In the genomic region with DNA sequence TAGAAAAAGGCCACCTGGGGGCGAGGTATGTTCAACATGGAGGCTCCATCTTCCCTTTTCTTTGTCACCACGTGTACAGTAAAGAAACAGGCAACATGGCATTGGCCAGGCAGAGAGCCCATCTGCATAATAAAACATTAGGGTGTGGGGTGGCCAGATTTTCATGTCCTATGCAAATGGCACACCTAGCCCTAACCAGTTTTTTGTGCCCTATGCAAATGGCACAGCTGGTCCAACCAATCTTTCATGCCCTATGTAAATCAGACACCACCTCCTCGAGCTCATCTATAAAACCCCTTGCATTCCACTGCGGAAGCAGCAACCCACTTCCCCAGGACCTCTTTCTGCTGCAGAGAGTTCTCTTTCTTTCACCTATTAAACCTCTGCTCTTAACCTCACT, we compare ENCODE assay signal across 18 cellular contexts.
DNase-seq lines count a peak whose midpoint lies in the region; ATAC-seq and TF ChIP-seq lines count a peak whose summit lies in the region.
"Had no signal": no experiment of that assay in that cellular context is flagged by ENCODE, and none has a peak within 500 bp of the region (broad histone marks: within the 10 kb centered on the region; RNA-seq: fewer than 3 reads in every experiment).

No MANE protein-coding gene starts in this region.

- H2AFZ ChIP-seq in HCT116 (ENCODE audit: low read depth, low read length, poor library complexity, severe bottlenecking) (no peak overlapping the region), mesenchymal stem cell (ENCODE audit: low read depth, low read length) (no peak overlapping the region)

- BruUV-seq in HCT116 (replicated peaks; lab: Mats Ljungman, UMichigan), result no TSS peak

- H3K4me2 ChIP-seq in HCT116 (ENCODE audit: low read length) (no peak overlapping the region), mesenchymal stem cell (ENCODE audit: low read length, poor library complexity, severe bottlenecking) (no peak overlapping the region)

- H3K27ac ChIP-seq in HCT116 (ENCODE audit: low read depth, low read length) (no peak overlapping the region), mesenchymal stem cell (ENCODE audit: low read length, poor library complexity, severe bottlenecking) (no peak overlapping the region)
- H3K27ac ChIP-seq: GM23248, HL-60 had no signal

- H2BK12ac ChIP-seq in mesenchymal stem cell (ENCODE audit: low read length in 2 of 2), result no peak overlapping the region

- no peak overlapping the region for H3K14ac ChIP-seq in mesenchymal stem cell (ENCODE audit: low read length in 2 of 2)

- no peak overlapping the region for H4K8ac ChIP-seq in mesenchymal stem cell (ENCODE audit: low read length)

- no peaks in the 10 kb centered on the region for H3K9me3 ChIP-seq in HCT116 (ENCODE audit: control insufficient read depth in 1 of 2, insufficient read depth in 1 of 2, low read depth in 1 of 2, low read length in 2 of 2)
- no peaks in the 10 kb centered on the region for H3K9me3 ChIP-seq in mesenchymal stem cell (ENCODE audit: control insufficient read depth, low read length)
- H3K9me3 ChIP-seq: BE2C, Caco-2 had no signal

- no peak overlapping the region for H3K9ac ChIP-seq in HCT116 (ENCODE audit: low read length)
- H3K9ac ChIP-seq in mesenchymal stem cell (ENCODE audit: low read length), result no peak overlapping the region
- H3K9ac ChIP-seq: GM23248 had no signal

- H4K91ac ChIP-seq in mesenchymal stem cell (ENCODE audit: low read length), result peak overlapping the region; percentile 15

- H3K79me2 ChIP-seq in HCT116 (ENCODE audit: insufficient read depth, low read length), result no peaks in the 10 kb centered on the region

- 45% methylated on average over 3 of the region's 4 CpGs for WGBS in mesenchymal stem cell

- DNase-seq in HCT116 (ENCODE audit: low read depth, low spot score), result no peak
- DNase-seq in NAMALWA (ENCODE audit: low spot score), result peak; percentile 1
- DNase-seq in NCI-H69 (lab: John Stamatoyannopoulos, UW), result peak; percentile 13
- no peak for DNase-seq in mesenchymal stem cell
- DNase-seq in islet precursor cell, result no peak
- DNase-seq in NCI-H510A (lab: John Stamatoyannopoulos, UW), result no peak
- no peak for DNase-seq in activated gamma-delta T cell treated with Interleukin-2 at 50 U/mL for 16 hours
- DNase-seq in NCI-H1048 (lab: John Stamatoyannopoulos, UW), result no peak
- DNase-seq: ACHN; BE2C; C1 segment of cervical spinal cord; Caco-2; CD4-positive, CD25-positive, alpha-beta regulatory T cell; CD8-positive, alpha-beta memory T cell; GM23248; HCEC 1CT; HFFc6 had no signal

- ATAC-seq in HCT116, result no peak

- no peak overlapping the region for H3K18ac ChIP-seq in mesenchymal stem cell (ENCODE audit: low read depth in 1 of 2, low read length in 2 of 2)

- H2AK5ac ChIP-seq in mesenchymal stem cell (ENCODE audit: low read length, severe bottlenecking), result no peak overlapping the region

- POLR2A ChIA-PET in HCT116 (lab: Charles Lee), result no interaction called here

- H3K4ac ChIP-seq in mesenchymal stem cell (ENCODE audit: low read depth in 1 of 2, low read length in 2 of 2), result no peak overlapping the region

- H3K36me3 ChIP-seq in HCT116 (ENCODE audit: control insufficient read depth in 1 of 2, insufficient read depth in 2 of 2, low read length in 2 of 2) (no peaks in the 10 kb centered on the region), mesenchymal stem cell (ENCODE audit: control insufficient read depth in 1 of 2, insufficient read depth in 2 of 2, low read depth in 1 of 2, low read length in 2 of 2) (no peaks in the 10 kb centered on the region)
- H3K36me3 ChIP-seq: BE2C had no signal

- TF ChIP-seq CTCF in HCT116 (IDR thresholded peaks at IDR 0.05 in 2 of 3, conservative IDR thresholded peaks at IDR 0.05 in 1 of 3; ENCODE audit: borderline replicate concordance in 1 of 3, insufficient read depth in 1 of 3, low read depth in 2 of 3, low read length in 2 of 3), result peak in 2 of 3 experiments; percentile 7 to 14; a peak in 2 of 6 replicates

- no peak overlapping the region for H2BK5ac ChIP-seq in mesenchymal stem cell (ENCODE audit: low read depth, low read length, poor library complexity, severe bottlenecking)

- H3K79me1 ChIP-seq in mesenchymal stem cell (replicated peaks; ENCODE audit: low read length, poor library complexity, severe bottlenecking), result no peaks in the 10 kb centered on the region

- intact Hi-C loops in HCT116 (cut with micrococcal nuclease), result no loop called here

- no peak overlapping the region for H2BK15ac ChIP-seq in mesenchymal stem cell (ENCODE audit: low read depth, poor library complexity, severe bottlenecking)

- no peak overlapping the region for H3K23ac ChIP-seq in mesenchymal stem cell (ENCODE audit: low read length in 2 of 2)

- CTCF ChIA-PET in HCT116 (lab: Charles Lee), result no interaction called here

- no peak overlapping the region for H3K4me3 ChIP-seq in HCT116 (replicated peaks in 1 of 2; ENCODE audit: low read depth in 1 of 2, low read length in 2 of 2)
- H3K4me3 ChIP-seq in mesenchymal stem cell (ENCODE audit: insufficient read depth in 1 of 2, low read depth in 1 of 2, low read length in 2 of 2), result no peak overlapping the region
- H3K4me3 ChIP-seq: GM23248 had no signal

- TF ChIP-seq POLR2A in HCT116 (IDR thresholded peaks at IDR 0.05; ENCODE audit: borderline replicate concordance, extremely low read depth, insufficient read depth, insufficient read length), result no peak

- H4K20me1 ChIP-seq in HCT116 (ENCODE audit: insufficient read depth), result no peaks in the 10 kb centered on the region

- no peaks in the 10 kb centered on the region; a peak in 1 of 4 replicates for H3K4me1 ChIP-seq in HCT116 (ENCODE audit: control insufficient read depth in 1 of 2, insufficient read depth in 2 of 2, low read length in 2 of 2)
- no peaks in the 10 kb centered on the region for H3K4me1 ChIP-seq in mesenchymal stem cell (ENCODE audit: control insufficient read depth, insufficient read depth, low read depth, low read length)
- H3K4me1 ChIP-seq: BE2C, Caco-2 had no signal

- no peaks in the 10 kb centered on the region for H3K9me2 ChIP-seq in HCT116 (ENCODE audit: insufficient read depth)

- no peak overlapping the region for H2BK120ac ChIP-seq in mesenchymal stem cell (ENCODE audit: low read depth, low read length)

- RAD21 ChIA-PET in HCT116 (lab: Charles Lee; ENCODE audit: low non-redundant PET in 1 of 2, low total read pairs in 2 of 2, uncharacterized antibody in 2 of 2, unreplicated experiment in 2 of 2), result no interaction called here

- peak; percentile 31; the same call in 1 of the 2 replicates for TF ChIP-seq RAD21 in HCT116 (IDR thresholded peaks at IDR 0.05; ENCODE audit: low read depth)

- H3K27me3 ChIP-seq in HCT116 (ENCODE audit: insufficient read depth, low read length) (no peaks in the 10 kb centered on the region), mesenchymal stem cell (ENCODE audit: control insufficient read depth in 1 of 2, insufficient read depth in 1 of 2, low read length in 2 of 2) (no peaks in the 10 kb centered on the region)

TF ChIP-seq in HCT116, 20 proteins besides CTCF, POLR2A, EP300 and RAD21:
- TF ChIP-seq CBX3 (IDR thresholded peaks at IDR 0.05; ENCODE audit: low read depth) (no peak), EGR1 (IDR thresholded peaks at IDR 0.05; ENCODE audit: low read depth) (no peak), ELF1 (IDR thresholded peaks at IDR 0.05; ENCODE audit: borderline replicate concordance, low read depth) (no peak)

Comparison
In these comparisons a context has a peak if more than half of its experiments do, and no peak if none do; other contexts are left out.
1. DNase-seq: peak in NAMALWA (single experiment) and NCI-H69 (single experiment); none in HCT116 (single experiment), mesenchymal stem cell (single experiment), islet precursor cell (single experiment), NCI-H510A (single experiment), activated gamma-delta T cell treated with Interleukin-2 at 50 U/mL for 16 hours (single experiment) and NCI-H1048 (single experiment).